ENCODE assay signal across 20 cellular contexts in genomic region chr3:133424937-133425869, GRCh38. TPM values are rescaled to one million over a fixed set of nuclear protein-coding genes. Genes with fewer than 3 reads are reported as not detected.
DNase-seq lines count a peak whose midpoint lies in the region; ATAC-seq, FAIRE-seq and TF ChIP-seq lines count a peak whose summit lies in the region.
"Had no signal": no experiment of that assay in that cellular context is flagged by ENCODE, and none has a peak within 500 bp of the region (broad histone marks: within the 10 kb centered on the region; RNA-seq: fewer than 3 reads in every experiment).

No MANE protein-coding gene starts in this region.

- peak; percentile 88 for TF ChIP-seq POLR2A in GM12891 (IDR thresholded peaks at IDR 0.05; ENCODE audit: low read depth, low read length)

- H3K27me3 Mint-ChIP-seq in stimulated activated naive CD8-positive, alpha-beta T cell treated with anti-CD3 and anti-CD28 coated beads, Interleukin-15, amount 100 ng/mL, for 72 hours, result no peaks in the 10 kb centered on the region
- H3K27me3 Mint-ChIP-seq in osteocyte (ENCODE audit: unreplicated experiment), result no peaks in the 10 kb centered on the region

- FAIRE-seq in GM12891 (lab: Jason Lieb, UNC), result peak; percentile 80
- FAIRE-seq: H54, keratinocyte had no signal

- no peak for TF ChIP-seq CTCF in osteocyte (IDR thresholded peaks at IDR 0.05)

- no peak overlapping the region for H3K4me3 Mint-ChIP-seq in stimulated activated naive CD8-positive, alpha-beta T cell treated with anti-CD3 and anti-CD28 coated beads, Interleukin-15, amount 100 ng/mL, for 72 hours
- H3K4me3 Mint-ChIP-seq in osteocyte (ENCODE audit: unreplicated experiment), result no peak overlapping the region
- H3K4me3 Mint-ChIP-seq: mesothelial cell of epicardium had no signal

- H3K9me3 Mint-ChIP-seq in stimulated activated naive CD8-positive, alpha-beta T cell treated with anti-CD3 and anti-CD28 coated beads, Interleukin-15, amount 100 ng/mL, for 72 hours, result no peaks in the 10 kb centered on the region
- H3K9me3 Mint-ChIP-seq in osteocyte (ENCODE audit: unreplicated experiment), result no peaks in the 10 kb centered on the region
- H3K9me3 Mint-ChIP-seq: mesothelial cell of epicardium had no signal

- no peak for DNase-seq in GM12891 (ENCODE audit: insufficient read length, low spot score)
- DNase-seq in germinal center (ENCODE audit: low spot score), result peak; percentile 23
- no peak for DNase-seq in pons (ENCODE audit: low spot score)
- DNase-seq in stimulated activated naive CD8-positive, alpha-beta T cell treated with anti-CD3 and anti-CD28 coated beads, Interleukin-15, amount 100 ng/mL, for 72 hours, result no peak
- no peak for DNase-seq in osteocyte (ENCODE audit: extremely low spot score, unreplicated experiment)
- DNase-seq: activated CD8-positive, alpha-beta memory T cell treated with anti-CD3 and anti-CD28 coated beads for 24 hours; activated gamma-delta T cell treated with Interleukin-2 at 50 U/mL for 16 hours; Caco-2; GDM1; MG63; NCI-H1930; stimulated activated CD4-positive, alpha-beta T cell treated with anti-CD3 and anti-CD28 coated beads, Interleukin-4, amount 100 ng/mL, for 1 hour had no signal

- ATAC-seq in GM19035 (IDR thresholded peaks at IDR 0.05; ENCODE audit: unreplicated experiment) (peak; percentile 41), HG03280 (IDR thresholded peaks at IDR 0.05; ENCODE audit: unreplicated experiment) (peak; percentile 38), GM21360 (IDR thresholded peaks at IDR 0.05; ENCODE audit: unreplicated experiment) (no peak)
- no peak for ATAC-seq in stimulated activated naive CD8-positive, alpha-beta T cell treated with anti-CD3 and anti-CD28 coated beads, Interleukin-15, amount 100 ng/mL, for 72 hours

- H3K36me3 Mint-ChIP-seq in osteocyte (ENCODE audit: unreplicated experiment), result no peaks in the 10 kb centered on the region
- H3K36me3 Mint-ChIP-seq: mesothelial cell of epicardium had no signal

- H3K27ac Mint-ChIP-seq in stimulated activated naive CD8-positive, alpha-beta T cell treated with anti-CD3 and anti-CD28 coated beads, Interleukin-15, amount 100 ng/mL, for 72 hours, result peak overlapping the region in 1 of 2 donors; percentile 34
- no peak overlapping the region for H3K27ac Mint-ChIP-seq in osteocyte (ENCODE audit: unreplicated experiment)
- H3K27ac Mint-ChIP-seq: mesothelial cell of epicardium had no signal

- H3K4me1 Mint-ChIP-seq in stimulated activated naive CD8-positive, alpha-beta T cell treated with anti-CD3 and anti-CD28 coated beads, Interleukin-15, amount 100 ng/mL, for 72 hours, result peaks cover 12% of the 10 kb centered on the region
- H3K4me1 Mint-ChIP-seq in osteocyte (ENCODE audit: unreplicated experiment), result peaks cover 17% of the 10 kb centered on the region

TF ChIP-seq in GM12891, 5 proteins besides CTCF, POLR2A, EP300 and RAD21:
- no peak for TF ChIP-seq PAX5 (IDR thresholded peaks at IDR 0.05; ENCODE audit: insufficient read depth, low read length, severe bottlenecking)
- peak; percentile 82 for TF ChIP-seq POLR2AphosphoS5 (IDR thresholded peaks at IDR 0.05; ENCODE audit: low read depth, low read length)
- no peak for TF ChIP-seq TAF1 (IDR thresholded peaks at IDR 0.05; ENCODE audit: low read depth, low read length)
TF ChIP-seq in GM12891: peak in this region for 1.

RNA-seq across cellular contexts. Expression of gene BFSP2, which starts 25.3 kb away (rescaled TPM):
- polyA plus RNA-seq in GM12891 (2012; ENCODE audit: low read depth, missing spikeins), result 6.7 TPM
- not detected in 2 replicates for total RNA-seq in osteocyte
- total RNA-seq: Caco-2, epithelial cell of proximal tubule, mesothelial cell of epicardium, NCI-H460 had no signal
- polyA plus RNA-seq: keratinocyte had no signal

Comparison
In these comparisons a context has a peak if more than half of its experiments do, and no peak if none do; other contexts are left out.
1. ATAC-seq: peak in GM19035 (single experiment) and HG03280 (single experiment); none in GM21360 (single experiment) and stimulated activated naive CD8-positive, alpha-beta T cell treated with anti-CD3 and anti-CD28 coated beads, Interleukin-15, amount 100 ng/mL, for 72 hours (single experiment).